1 cellular context compared by ENCODE assay signal in genomic region chr1:26831059-26831458, GRCh38.
TF ChIP-seq lines count a peak whose summit lies in the region.

No MANE protein-coding gene starts in this region.

TF ChIP-seq in A549, 52 proteins besides CTCF, POLR2A, EP300 and RAD21:
- TF ChIP-seq SREBF2 (IDR thresholded peaks at IDR 0.05), result no peak
